In the genomic region with DNA sequence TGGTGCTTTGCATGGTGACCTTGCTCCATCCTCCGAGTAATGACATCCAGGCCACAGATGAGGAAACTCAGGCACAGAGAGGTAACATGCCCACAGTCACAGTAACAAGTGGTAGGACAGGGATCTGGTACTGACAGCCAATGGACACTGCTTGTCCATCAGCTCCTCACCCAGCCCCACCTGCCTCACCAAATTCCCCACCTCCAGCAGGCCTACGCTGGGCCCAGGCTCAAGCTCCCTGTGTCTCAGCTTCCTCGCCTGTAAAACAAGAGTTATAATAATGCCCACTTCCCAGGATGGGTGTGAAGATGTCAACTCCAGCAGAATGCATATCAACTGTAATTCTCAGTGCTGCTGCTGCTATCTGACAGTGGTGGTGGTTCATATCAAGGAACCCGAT, we compare ENCODE assay signal across 24 cellular contexts.
DNase-seq lines count a peak whose midpoint lies in the region; ATAC-seq and TF ChIP-seq lines count a peak whose summit lies in the region.
"Had no signal": no experiment of that assay in that cellular context is flagged by ENCODE, and none has a peak within 500 bp of the region (broad histone marks: within the 10 kb centered on the region; RNA-seq: fewer than 3 reads in every experiment).

No MANE protein-coding gene starts in this region.

- no peak overlapping the region for H3K9ac ChIP-seq in neural progenitor cell
- H3K9ac ChIP-seq: BLaER1 had no signal

- ATAC-seq in lower lobe of right lung = no peak
- ATAC-seq in aorta (ENCODE audit: low FRiP score) = peak; percentile 23
- no peak for ATAC-seq in GM19452 (IDR thresholded peaks at IDR 0.05; ENCODE audit: unreplicated experiment)
- ATAC-seq in HG03469 (IDR thresholded peaks at IDR 0.05; ENCODE audit: unreplicated experiment) = no peak
- ATAC-seq in left colon = no peak
- ATAC-seq: GM12878 had no signal

- H2AFZ ChIP-seq in neural progenitor cell (replicated peaks) = no peak overlapping the region

- TF ChIP-seq CTCF in lower lobe of right lung (IDR thresholded peaks at IDR 0.05) = no peak
- TF ChIP-seq CTCF in neural progenitor cell (IDR thresholded peaks at IDR 0.05) = no peak

- peaks cover 17% of the 10 kb centered on the region for H3K9me3 Mint-ChIP-seq in neural progenitor cell

- H3K36me3 ChIP-seq in lower lobe of right lung (no peaks in the 10 kb centered on the region), neural progenitor cell (no peaks in the 10 kb centered on the region), aorta (ENCODE audit: control insufficient read depth in 1 of 2, insufficient read depth in 2 of 2, low read length in 1 of 2) (no peaks in the 10 kb centered on the region)
- H3K36me3 ChIP-seq: BE2C, BLaER1 had no signal

- H3K4me3 ChIP-seq in lower lobe of right lung = no peak overlapping the region
- H3K4me3 ChIP-seq in neural progenitor cell = no peak overlapping the region
- no peak overlapping the region for H3K4me3 ChIP-seq in aorta (ENCODE audit: low read length in 2 of 2)
- H3K4me3 ChIP-seq: BLaER1, GM12878 had no signal

- H3K27ac Mint-ChIP-seq in neural progenitor cell = peak overlapping the region; percentile 51
- H3K27ac Mint-ChIP-seq: CD4-positive, CD25-positive, alpha-beta regulatory T cell; CD8-positive, alpha-beta memory T cell had no signal

- no peaks in the 10 kb centered on the region for H3K79me2 ChIP-seq in neural progenitor cell (ENCODE audit: low read depth)

- no peak overlapping the region for H3K4me3 Mint-ChIP-seq in neural progenitor cell
- H3K4me3 Mint-ChIP-seq: CD14-positive monocyte; CD4-positive, alpha-beta memory T cell; CD4-positive, CD25-positive, alpha-beta regulatory T cell; CD8-positive, alpha-beta memory T cell had no signal

- peaks cover 5% of the 10 kb centered on the region for H3K27me3 Mint-ChIP-seq in neural progenitor cell (ENCODE audit: insufficient read depth, low read depth)
- H3K27me3 Mint-ChIP-seq: CD4-positive, CD25-positive, alpha-beta regulatory T cell had no signal

- no peaks in the 10 kb centered on the region for H3F3A ChIP-seq in neural progenitor cell (ENCODE audit: low read depth)

- H3K4me1 Mint-ChIP-seq in neural progenitor cell = peaks cover 4% of the 10 kb centered on the region
- H3K4me1 Mint-ChIP-seq: CD14-positive monocyte; CD4-positive, alpha-beta memory T cell; CD4-positive, CD25-positive, alpha-beta regulatory T cell; CD8-positive, alpha-beta memory T cell had no signal

- peak; percentile 10 for DNase-seq in lower lobe of right lung
- DNase-seq in neural progenitor cell (ENCODE audit: low spot score) = no peak
- peak in 1 of 2 donors; percentile 4 for DNase-seq in aorta
- DNase-seq in left colon = no peak
- DNase-seq: 8988T; ACHN; BE2C; C1 segment of cervical spinal cord; CD4-positive, alpha-beta memory T cell; CD4-positive, CD25-positive, alpha-beta regulatory T cell; CD8-positive, alpha-beta memory T cell; COR-L47; DMS 273 treated with DMSO at 0.1 percent for 48 hours; DMS153; DMS53; DMS79; DND-41; EL; GDM1 had no signal

- intact Hi-C loops in lower lobe of right lung (cut with DNase I) (no loop called here), aorta (cut with DNase I) (no loop called here), left colon (cut with DNase I, micrococcal nuclease) (no loop called here)

- H3K27ac ChIP-seq in lower lobe of right lung (no peak overlapping the region), neural progenitor cell (no peak overlapping the region), aorta (ENCODE audit: low read depth in 1 of 2, low read length in 2 of 2) (no peak overlapping the region)
- H3K27ac ChIP-seq: BLaER1 had no signal

- no peaks in the 10 kb centered on the region for H3K36me3 Mint-ChIP-seq in neural progenitor cell
- H3K36me3 Mint-ChIP-seq: CD14-positive monocyte; CD4-positive, alpha-beta memory T cell; CD8-positive, alpha-beta memory T cell had no signal

- no peaks in the 10 kb centered on the region for H3K9me3 ChIP-seq in lower lobe of right lung
- H3K9me3 ChIP-seq in neural progenitor cell (ENCODE audit: low read depth) = no peaks in the 10 kb centered on the region
- H3K9me3 ChIP-seq in aorta (ENCODE audit: control insufficient read depth, low read length) = no peaks in the 10 kb centered on the region
- H3K9me3 ChIP-seq: BE2C had no signal

- H4K20me1 ChIP-seq in neural progenitor cell (ENCODE audit: low read depth) = no peaks in the 10 kb centered on the region
- H4K20me1 ChIP-seq: BLaER1 had no signal

- H3K4me1 ChIP-seq in lower lobe of right lung = no peaks in the 10 kb centered on the region
- peaks cover 8% of the 10 kb centered on the region for H3K4me1 ChIP-seq in neural progenitor cell
- no peaks in the 10 kb centered on the region for H3K4me1 ChIP-seq in aorta (ENCODE audit: control insufficient read depth in 1 of 2, insufficient read depth in 2 of 2, low read length in 2 of 2)
- H3K4me1 ChIP-seq: BLaER1 had no signal

- H3K27me3 ChIP-seq in lower lobe of right lung (ENCODE audit: low read depth) (no peaks in the 10 kb centered on the region), neural progenitor cell (no peaks in the 10 kb centered on the region), aorta (ENCODE audit: control insufficient read depth in 1 of 2, insufficient read depth in 2 of 2, low read length in 1 of 2) (no peaks in the 10 kb centered on the region)
- H3K27me3 ChIP-seq: BE2C, BLaER1 had no signal

- H3K4me2 ChIP-seq in neural progenitor cell = no peak overlapping the region
- H3K4me2 ChIP-seq: BLaER1 had no signal

- WGBS in aorta, 2 donors = 94 to 96% methylated on average over 4 of the region's 4 CpGs
